In the genomic region with DNA sequence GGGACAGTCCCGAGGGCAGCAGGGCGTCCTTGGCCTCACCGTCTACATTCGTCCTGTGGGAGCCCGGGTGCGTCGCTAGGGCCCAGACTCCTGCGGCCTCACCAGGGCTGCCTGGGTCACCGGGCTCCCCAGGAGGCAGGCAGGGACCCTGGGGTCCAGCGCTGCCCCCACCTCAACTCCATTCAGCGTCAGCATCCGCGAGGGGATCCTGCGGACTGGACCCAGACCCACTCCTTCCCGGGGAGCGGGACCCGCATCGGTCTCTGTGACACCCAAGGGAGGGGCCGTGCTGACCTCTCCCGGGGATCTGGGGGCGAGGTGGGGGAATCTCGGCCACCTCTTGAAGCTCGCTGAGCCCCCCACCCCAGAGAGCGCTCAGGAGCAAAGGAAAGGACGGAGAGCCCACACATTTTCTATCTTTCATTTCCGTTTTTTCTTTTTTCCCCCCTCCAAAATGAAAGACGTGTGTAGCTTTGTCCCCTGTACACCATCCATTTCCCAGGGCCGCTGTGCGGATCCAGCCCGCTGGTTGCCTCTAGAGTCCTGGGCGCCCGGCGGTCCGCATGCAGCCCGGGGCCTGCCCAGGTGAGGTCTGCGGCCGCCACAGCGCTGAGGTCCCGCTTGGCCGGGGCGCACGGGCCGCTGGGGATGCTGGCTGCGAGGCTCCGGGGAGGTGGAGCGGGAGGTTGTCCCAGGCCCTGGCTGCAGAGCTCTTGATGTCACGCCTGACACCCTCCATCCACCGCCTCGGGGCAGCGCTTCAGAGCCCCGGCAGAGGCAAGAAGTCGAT, we compare ENCODE assay signal across 8 cellular contexts.
DNase-seq lines count a peak whose midpoint lies in the region; ATAC-seq, FAIRE-seq and TF ChIP-seq lines count a peak whose summit lies in the region.
"Not testable (repeated sequence)": the region's sequence is repeated elsewhere in the genome, so short reads cannot be mapped to it uniquely, and the experiment has no call there.

No MANE protein-coding gene starts in this region.

- not testable (repeated sequence) for TF ChIP-seq CTCF in MM.1S (IDR thresholded peaks at IDR 0.05; ENCODE audit: low read length); left lung (IDR thresholded peaks at IDR 0.05); spleen (IDR thresholded peaks at IDR 0.05 in 8 of 11, conservative IDR thresholded peaks at IDR 0.05 in 3 of 11)

- not testable (repeated sequence) for H3K36me3 ChIP-seq in MM.1S (replicated peaks; ENCODE audit: insufficient read depth, low read length); left lung; naive thymus-derived CD4-positive, alpha-beta T cell (ENCODE audit: control insufficient read depth in 2 of 3, insufficient read depth in 3 of 3, low read length in 3 of 3); spleen; aorta (ENCODE audit: control insufficient read depth in 1 of 2, insufficient read depth in 2 of 2, low read length in 1 of 2)

- H3K9me3 Mint-ChIP-seq in naive thymus-derived CD4-positive, alpha-beta T cell, result peaks cover 25 to 69% (median 38%) of the 10 kb centered on the region in 11 donors

- H3K27me3 ChIP-seq in MM.1S (replicated peaks; ENCODE audit: insufficient read depth, low read length); left lung; naive thymus-derived CD4-positive, alpha-beta T cell (ENCODE audit: control insufficient read depth in 2 of 2, insufficient read depth in 2 of 2, low read length in 2 of 2); spleen (replicated peaks in 1 of 7); aorta (ENCODE audit: control insufficient read depth in 1 of 2, insufficient read depth in 2 of 2, low read length in 1 of 2): not testable (repeated sequence)

- 76 to 83% (median 79%) methylated on average over 42 to 49 of the region's 52 CpGs for WGBS in spleen, 5 donors
- 75 to 77% methylated on average over 47 to 50 of the region's 52 CpGs for WGBS in aorta, 2 donors

- H3K36me3 Mint-ChIP-seq in naive thymus-derived CD4-positive, alpha-beta T cell, result peaks cover 0 to 16% (median 4%) of the 10 kb centered on the region in 5 donors

- H2AFZ ChIP-seq in MM.1S (ENCODE audit: low read length), result peak overlapping the region; percentile 65

- intact Hi-C loops in Right ventricle myocardium superior (cut with DNase I); left lung (cut with DNase I); naive thymus-derived CD4-positive, alpha-beta T cell (cut with micrococcal nuclease); spleen (cut with DNase I; ENCODE audit: low total_unique reads); aorta (cut with DNase I): not testable (repeated sequence)

- not testable (repeated sequence) for H4K20me1 ChIP-seq in MM.1S (ENCODE audit: insufficient read depth, low read length)

- H3K9me3 ChIP-seq in MM.1S (replicated peaks; ENCODE audit: insufficient read depth, low read length); aorta (ENCODE audit: control insufficient read depth, low read length): not testable (repeated sequence)
- H3K9me3 ChIP-seq in left lung (peaks cover 0 to 79% of the 10 kb centered on the region in 2 donors), spleen (peaks cover 13 to 86% (median 79%) of the 10 kb centered on the region in 8 donors)
- H3K9me3 ChIP-seq in naive thymus-derived CD4-positive, alpha-beta T cell (ENCODE audit: control insufficient read depth in 2 of 3, low read length in 3 of 3), result peaks cover 0 to 35% (median 10%) of the 10 kb centered on the region in 3 experiments

- ATAC-seq in Right ventricle myocardium superior (ENCODE audit: poor library complexity); left lung: not testable (repeated sequence)
- peak; percentile 22 for ATAC-seq in naive thymus-derived CD4-positive, alpha-beta T cell
- ATAC-seq in aorta (ENCODE audit: low FRiP score), result peak; percentile 16

- H3K4me1 Mint-ChIP-seq in naive thymus-derived CD4-positive, alpha-beta T cell, result not testable (repeated sequence)

- H3K9ac ChIP-seq in MM.1S (ENCODE audit: low read length), result peak overlapping the region; percentile 45

- H3K4me3 Mint-ChIP-seq in naive thymus-derived CD4-positive, alpha-beta T cell, result not testable (repeated sequence)

- peaks cover 34% of the 10 kb centered on the region for H3K79me2 ChIP-seq in MM.1S (ENCODE audit: low read length)

- DNase-seq in AG08396 (ENCODE audit: low spot score), result peak; percentile 15
- peak; percentile 17 for DNase-seq in GM12891 (ENCODE audit: insufficient read length, low spot score)
- peak; percentile 59 for DNase-seq in MM.1S
- peak; percentile 53 for DNase-seq in Right ventricle myocardium superior
- DNase-seq in left lung, result peak; percentile 43 to 91
- peak in 1 of 9 donors; percentile 29 for DNase-seq in naive thymus-derived CD4-positive, alpha-beta T cell
- peak; percentile 86 for DNase-seq in spleen
- peak; percentile 68 to 87 for DNase-seq in aorta

- not testable (repeated sequence) for H3K27ac Mint-ChIP-seq in naive thymus-derived CD4-positive, alpha-beta T cell

- H3K4me1 ChIP-seq in MM.1S (ENCODE audit: low read length); left lung; naive thymus-derived CD4-positive, alpha-beta T cell (ENCODE audit: control insufficient read depth in 2 of 2, insufficient read depth in 2 of 2, low read length in 2 of 2); spleen; aorta (ENCODE audit: control insufficient read depth in 1 of 2, insufficient read depth in 2 of 2, low read length in 2 of 2): not testable (repeated sequence)

- not testable (repeated sequence) for H3K27me3 Mint-ChIP-seq in naive thymus-derived CD4-positive, alpha-beta T cell

- H3K27ac ChIP-seq in MM.1S (ENCODE audit: low read length), result peak overlapping the region; percentile 26; the same call in 1 of the 2 replicates
- H3K27ac ChIP-seq in left lung; naive thymus-derived CD4-positive, alpha-beta T cell (ENCODE audit: low read depth, low read length); spleen; aorta (ENCODE audit: low read depth in 1 of 2, low read length in 2 of 2): not testable (repeated sequence)

- CTCF ChIA-PET in naive thymus-derived CD4-positive, alpha-beta T cell (lab: Charles Lee), result not testable (repeated sequence)

- POLR2A ChIA-PET in naive thymus-derived CD4-positive, alpha-beta T cell (lab: Charles Lee), result not testable (repeated sequence)

- not testable (repeated sequence) for H3K9me2 ChIP-seq in MM.1S (replicated peaks; ENCODE audit: insufficient read depth, low read length)

- peak overlapping the region; percentile 54 for H3K4me3 ChIP-seq in MM.1S (ENCODE audit: low read length)
- not testable (repeated sequence) for H3K4me3 ChIP-seq in left lung; naive thymus-derived CD4-positive, alpha-beta T cell (ENCODE audit: low read length); spleen; aorta (ENCODE audit: low read length in 2 of 2)

- not testable (repeated sequence) for TF ChIP-seq POLR2A in GM12891 (IDR thresholded peaks at IDR 0.05; ENCODE audit: low read depth, low read length); spleen (IDR thresholded peaks at IDR 0.05)

- not testable (repeated sequence) for FAIRE-seq in GM12891 (lab: Jason Lieb, UNC)

- H3K4me2 ChIP-seq in MM.1S (ENCODE audit: low read depth, low read length), result peak overlapping the region; percentile 60

- not testable (repeated sequence) for H3F3A ChIP-seq in MM.1S (ENCODE audit: insufficient read depth, low read length)
